Comparison of ENCODE assay signal across 15 cellular contexts in genomic region chr2:120750488-120751210, GRCh38. TPM values are rescaled to one million over a fixed set of nuclear protein-coding genes. Genes with fewer than 3 reads are reported as not detected.
DNase-seq lines count a peak whose midpoint lies in the region; ATAC-seq, FAIRE-seq and TF ChIP-seq lines count a peak whose summit lies in the region.
"Had no signal": no experiment of that assay in that cellular context is flagged by ENCODE, and none has a peak within 500 bp of the region (broad histone marks: within the 10 kb centered on the region; RNA-seq: fewer than 3 reads in every experiment).

No MANE protein-coding gene starts in this region.

- H3K9me3 Mint-ChIP-seq in HFFc6, result no peaks in the 10 kb centered on the region
- H3K9me3 Mint-ChIP-seq: activated naive CD4-positive, alpha-beta T cell treated with anti-CD3 and anti-CD28 coated beads, Interleukin-2, amount 10 ng/mL, durations not matched to agents 7 days and 5 days; natural killer cell had no signal

- H2AK5ac ChIP-seq in H1 (ENCODE audit: low read depth, low read length), result peak overlapping the region; percentile 1; the same call in 1 of the 2 replicates
- H2AK5ac ChIP-seq in trophoblast cell (ENCODE audit: low read length), result no peak overlapping the region

- H3K4me1 Mint-ChIP-seq in HFFc6 (ENCODE audit: low read depth), result peaks cover 80% of the 10 kb centered on the region
- H3K4me1 Mint-ChIP-seq: activated naive CD4-positive, alpha-beta T cell treated with anti-CD3 and anti-CD28 coated beads, Interleukin-2, amount 10 ng/mL, durations not matched to agents 7 days and 5 days; natural killer cell had no signal

- H3K36me3 Mint-ChIP-seq in HFFc6 (ENCODE audit: low read depth), result peaks cover 21% of the 10 kb centered on the region
- H3K36me3 Mint-ChIP-seq: activated naive CD4-positive, alpha-beta T cell treated with anti-CD3 and anti-CD28 coated beads, Interleukin-2, amount 10 ng/mL, durations not matched to agents 7 days and 5 days; natural killer cell had no signal

- no peak for TF ChIP-seq RAD21 in H1 (IDR thresholded peaks at IDR 0.05 in 1 of 2, conservative IDR thresholded peaks at IDR 0.05 in 1 of 2; ENCODE audit: low read depth in 2 of 2, low read length in 2 of 2)

- intact Hi-C loops in A673 (cut with micrococcal nuclease; ENCODE audit: unreplicated experiment), result no loop called here

- H4K8ac ChIP-seq in H1 (ENCODE audit: extremely low read depth, insufficient read depth, low read length) (peak overlapping the region; percentile 0; the same call in 1 of the 2 replicates), trophoblast cell (ENCODE audit: low read depth, low read length) (no peak overlapping the region)

- ATAC-seq in GM21390 (IDR thresholded peaks at IDR 0.05; ENCODE audit: unreplicated experiment), result no peak
- ATAC-seq: left colon had no signal

- H4K20me1 ChIP-seq in H1 (replicated peaks in 1 of 2; ENCODE audit: control insufficient read depth in 1 of 2, insufficient read depth in 2 of 2, low read length in 2 of 2), result peaks cover 8 to 33% of the 10 kb centered on the region in 2 experiments

- no peak overlapping the region for H3K56ac ChIP-seq in H1 (replicated peaks; ENCODE audit: insufficient read length, low read depth, low read length)

- 79% methylated on average over 13 of the region's 13 CpGs; no CpG with 5 or more reads in 1 of the 2 experiments for WGBS in H1 (ENCODE audit: extremely low coverage in 1 of 2, insufficient coverage in 1 of 2, insufficient read length in 1 of 2, insufficient replicate concordance in 2 of 2, low coverage in 1 of 2, low lambda C conversion rate in 2 of 2, missing lambda C conversion rate in 1 of 2), 2 experiments
- WGBS in trophoblast cell (ENCODE audit: extremely low coverage, insufficient coverage, insufficient read length), result no CpG with 5 or more reads among the region's 13 CpGs

- no peak for TF ChIP-seq EP300 in H1 (IDR thresholded peaks at IDR 0.05; ENCODE audit: borderline replicate concordance in 1 of 2, low read depth in 2 of 2, low read length in 2 of 2)

- BruUV-seq in A673 (replicated peaks; lab: Mats Ljungman, UMichigan), result no TSS peak

- no peak overlapping the region for H4K5ac ChIP-seq in H1 (ENCODE audit: insufficient read length, low read depth, low read length)

- H3K4me3 ChIP-seq in A673 (ENCODE audit: low read depth, low read length, poor library complexity, severe bottlenecking) (no peak overlapping the region), H1 (ENCODE audit: extremely low read depth in 1 of 4, insufficient read depth in 2 of 4, low read depth in 3 of 4, low read length in 4 of 4) (no peak overlapping the region), trophoblast cell (ENCODE audit: low read depth, low read length) (no peak overlapping the region)
- H3K4me3 ChIP-seq: right lobe of liver had no signal

- H3K14ac ChIP-seq in H1 (ENCODE audit: insufficient read length) (no peak overlapping the region), trophoblast cell (ENCODE audit: low read length) (no peak overlapping the region)

- peak overlapping the region; percentile 56 for H3K27ac ChIP-seq in A673 (ENCODE audit: low read depth, low read length, poor library complexity, severe bottlenecking)
- H3K27ac ChIP-seq in H1 (ENCODE audit: low read depth, low read length), result no peak overlapping the region; the same call in 1 of the 2 replicates
- H3K27ac ChIP-seq in trophoblast cell (ENCODE audit: low read depth, low read length), result no peak overlapping the region
- H3K27ac ChIP-seq: right lobe of liver had no signal

- H3K79me1 ChIP-seq in H1 (ENCODE audit: low read depth, low read length) (peaks cover 25% of the 10 kb centered on the region), trophoblast cell (ENCODE audit: low read length) (no peaks in the 10 kb centered on the region)

- H2BK12ac ChIP-seq in H1 (ENCODE audit: low read depth, low read length) (no peak overlapping the region), trophoblast cell (ENCODE audit: low read length) (no peak overlapping the region)

- H3K27ac Mint-ChIP-seq in HFFc6, result peak overlapping the region; percentile 69
- H3K27ac Mint-ChIP-seq: activated naive CD4-positive, alpha-beta T cell treated with anti-CD3 and anti-CD28 coated beads, Interleukin-2, amount 10 ng/mL, durations not matched to agents 7 days and 5 days; natural killer cell had no signal

- H3K9ac ChIP-seq in H1 (replicated peaks in 1 of 4; ENCODE audit: extremely low read depth in 1 of 4, low read depth in 3 of 4, low read length in 3 of 4), result no peak overlapping the region; a peak in 1 of 7 replicates
- no peak overlapping the region for H3K9ac ChIP-seq in trophoblast cell (ENCODE audit: low read length)

- H3K4ac ChIP-seq in H1 (replicated peaks; ENCODE audit: insufficient read length, low read depth, low read length) (peak overlapping the region; percentile 9), trophoblast cell (ENCODE audit: low read depth, low read length) (no peak overlapping the region)

- POLR2A ChIA-PET in A673 (lab: Charles Lee; ENCODE audit: low non-redundant PET) (no interaction called here), H1 (lab: Charles Lee; ENCODE audit: partially characterized antibody) (interaction anchor here (0.7 to 2.4 kb wide), 8 partner anchors 10 to 325 kb away, joined by 3 to 15 read pairs (median 4); partner anchors contain the start of gene GLI2)

- H3K36me3 ChIP-seq in A673 (ENCODE audit: insufficient read depth, low read length, poor library complexity, severe bottlenecking), result no peaks in the 10 kb centered on the region
- peaks cover 0 to 5% (median 0%) of the 10 kb centered on the region in 4 experiments; a peak in 1 of 8 replicates for H3K36me3 ChIP-seq in H1 (ENCODE audit: control insufficient read depth in 2 of 4, insufficient read depth in 4 of 4, low read length in 3 of 4)
- H3K36me3 ChIP-seq in trophoblast cell (ENCODE audit: control insufficient read depth in 1 of 2, insufficient read depth in 2 of 2, low read length in 2 of 2), result no peaks in the 10 kb centered on the region
- H3K36me3 ChIP-seq: right lobe of liver had no signal

- no peak for TF ChIP-seq POLR2A in H1 (IDR thresholded peaks at IDR 0.05; ENCODE audit: control extremely low read depth in 1 of 2, low read depth in 2 of 2, low read length in 2 of 2)

- H3K9me3 ChIP-seq in A673 (ENCODE audit: low read depth, low read length, poor library complexity, severe bottlenecking) (no peaks in the 10 kb centered on the region), H1 (ENCODE audit: insufficient read depth in 2 of 2, low read depth in 1 of 2, low read length in 1 of 2) (no peaks in the 10 kb centered on the region), trophoblast cell (ENCODE audit: insufficient read depth, low read depth, low read length) (no peaks in the 10 kb centered on the region)
- H3K9me3 ChIP-seq: right lobe of liver had no signal

- CTCF ChIA-PET in A673 (lab: Charles Lee) (no interaction called here), H1 (lab: Charles Lee; ENCODE audit: partially characterized antibody) (interaction anchor here (0.9 to 2.0 kb wide), 9 partner anchors 8 to 288 kb away, joined by 3 to 8 read pairs (median 3); no protein-coding TSS in a partner anchor)

- peak overlapping the region; percentile 44 for H4K12ac ChIP-seq in trophoblast cell (ENCODE audit: low read depth, low read length)

- no peak overlapping the region for H2AFZ ChIP-seq in H1 (ENCODE audit: low read length)
- H2AFZ ChIP-seq in trophoblast cell (ENCODE audit: insufficient read depth, low read length, poor library complexity), result no peak overlapping the region

- H3K23ac ChIP-seq in H1 (ENCODE audit: insufficient read length), result no peak overlapping the region
- H3K23ac ChIP-seq in trophoblast cell (ENCODE audit: low read length), result no peak overlapping the region

- DNase-seq in A673 (ENCODE audit: low spot score) (no peak), HFFc6 (no peak), H1 (ENCODE audit: low read depth in 1 of 2, low spot score in 2 of 2) (peak in 1 of 2 experiments; percentile 48), trophoblast cell (no peak), NCI-H524 (lab: John Stamatoyannopoulos, UW) (no peak), NOMO-1 treated with DMSO at 0.1 percent for 48 hours (lab: John Stamatoyannopoulos, UW; ENCODE audit: unreplicated experiment) (no peak), inferior parietal cortex (ENCODE audit: extremely low spot score) (no peak)
- DNase-seq: activated naive CD4-positive, alpha-beta T cell treated with anti-CD3 and anti-CD28 coated beads, Interleukin-2, amount 10 ng/mL, durations not matched to agents 7 days and 5 days; central memory CD4-positive, alpha-beta T cell; left colon; natural killer cell; NK-92 treated with Interleukin-12 subunit alpha and Interleukin-12 subunit beta, amount 100 ng/mL, for 24 hours; stimulated activated naive CD4-positive, alpha-beta T cell treated with Interleukin-2 at 50 U/mL for 16 hours had no signal

- H3K23me2 ChIP-seq in H1 (ENCODE audit: low read depth, low read length), result peaks cover 2% of the 10 kb centered on the region

- H3K4me2 ChIP-seq in H1 (ENCODE audit: insufficient read depth in 1 of 2, low read depth in 2 of 2, low read length in 2 of 2), result peak overlapping the region in 1 of 2 experiments; percentile 25; a peak in 2 of 4 replicates
- no peak overlapping the region for H3K4me2 ChIP-seq in trophoblast cell (ENCODE audit: low read length)

- H2BK120ac ChIP-seq in H1 (replicated peaks; ENCODE audit: low read depth, low read length) (no peak overlapping the region), trophoblast cell (ENCODE audit: insufficient read depth, low read length, poor library complexity) (no peak overlapping the region)

- H3K27me3 Mint-ChIP-seq in HFFc6 (ENCODE audit: insufficient read depth), result no peaks in the 10 kb centered on the region; the same call in none of the 2 replicates

- H3K27me3 ChIP-seq in A673 (replicated peaks; ENCODE audit: insufficient read depth, low read depth, low read length, poor library complexity) (no peaks in the 10 kb centered on the region), H1 (replicated peaks in 1 of 4; ENCODE audit: control insufficient read depth in 3 of 4, extremely low read depth in 1 of 4, insufficient read depth in 3 of 4, low read length in 3 of 4) (no peaks in the 10 kb centered on the region), trophoblast cell (ENCODE audit: insufficient read depth, low read length) (no peaks in the 10 kb centered on the region)
- H3K27me3 ChIP-seq: right lobe of liver had no signal

- H3K4me1 ChIP-seq in A673 (ENCODE audit: insufficient read depth, low read length, poor library complexity, severe bottlenecking), result peaks cover 13% of the 10 kb centered on the region
- H3K4me1 ChIP-seq in H1 (replicated peaks in 1 of 4; ENCODE audit: control insufficient read depth in 3 of 4, insufficient read depth in 4 of 4, low read length in 3 of 4), result peaks cover 8 to 19% (median 15%) of the 10 kb centered on the region in 4 experiments
- H3K4me1 ChIP-seq in trophoblast cell (ENCODE audit: control insufficient read depth in 1 of 2, insufficient read depth in 2 of 2, low read length in 2 of 2), result no peaks in the 10 kb centered on the region
- H3K4me1 ChIP-seq: right lobe of liver had no signal

- H2BK5ac ChIP-seq in H1 (ENCODE audit: low read depth, low read length) (no peak overlapping the region; the same call in 1 of the 2 replicates), trophoblast cell (ENCODE audit: low read depth, low read length, poor library complexity) (no peak overlapping the region)

- H3K4me3 Mint-ChIP-seq in HFFc6, result no peak overlapping the region
- H3K4me3 Mint-ChIP-seq: activated naive CD4-positive, alpha-beta T cell treated with anti-CD3 and anti-CD28 coated beads, Interleukin-2, amount 10 ng/mL, durations not matched to agents 7 days and 5 days; natural killer cell had no signal

- no peak for TF ChIP-seq CTCF in A673 (conservative IDR thresholded peaks at IDR 0.05; ENCODE audit: low read depth, low read length)
- TF ChIP-seq CTCF in HFFc6 (IDR thresholded peaks at IDR 0.05), result no peak
- no peak for TF ChIP-seq CTCF in H1 (IDR thresholded peaks at IDR 0.05; ENCODE audit: control extremely low read depth in 1 of 3, insufficient read depth in 1 of 3, low read depth in 1 of 3, low read length in 3 of 3)

- no peak overlapping the region for H2BK20ac ChIP-seq in H1 (ENCODE audit: low read length)

- no peak overlapping the region for H3K18ac ChIP-seq in H1 (ENCODE audit: extremely low read depth, low read length)
- no peak overlapping the region for H3K18ac ChIP-seq in trophoblast cell (ENCODE audit: low read length)

- no peak overlapping the region for H4K91ac ChIP-seq in H1 (replicated peaks; ENCODE audit: insufficient read length, low read length)
- no peak overlapping the region for H4K91ac ChIP-seq in trophoblast cell (ENCODE audit: low read depth, low read length)

- no peak overlapping the region for H2BK15ac ChIP-seq in H1 (ENCODE audit: low read length)

- H3K79me2 ChIP-seq in H1 (ENCODE audit: control insufficient read depth in 1 of 2, insufficient read depth in 2 of 2, low read length in 2 of 2), result peaks cover 2 to 97% of the 10 kb centered on the region in 2 experiments
- no peaks in the 10 kb centered on the region for H3K79me2 ChIP-seq in trophoblast cell (ENCODE audit: control insufficient read depth, insufficient read depth, low read length, poor library complexity)

- FAIRE-seq in H1 (lab: Jason Lieb, UNC), result no peak

RNA-seq across cellular contexts. Expression of gene GLI2, which starts 15.0 kb away (rescaled TPM):
- 8.1 and 10.4 TPM in 2 replicates for total RNA-seq in A673 (2021)
- total RNA-seq in HFFc6 (2021; fragmentation: NEBNext Ultra II Directional; extraction: Animal tissue kit (Norgen Biotek cat#: 25700)), result 10 to 100 TPM; 40.2 to 46.1 (median 41.9) TPM
- total RNA-seq in H1 (2021; fragmentation: NEBNext Ultra II Directional; extraction: Animal tissue kit (Norgen Biotek cat#: 25700)), result 46.9 and 49.8 TPM in 2 replicates
- polyA plus RNA-seq in H1 (2011; rRNA removed), result 18.4 and 28.8 TPM in 2 replicates
- 12.7 TPM for polyA plus RNA-seq in H1 (2011; cell fraction: cytosol; rRNA removed)
- 59.5 TPM for polyA plus RNA-seq in H1 (2011; cell fraction: nucleus; rRNA removed)
- polyA plus RNA-seq in H1 (2012, experiment 1 of 2), result 17.6 to 27.8 TPM (median 24.7 TPM) in 4 replicates
- polyA plus RNA-seq in H1 (2012, experiment 2 of 2), result 9.7 TPM
- polyA plus RNA-seq in H1 (2013, experiment 1 of 2), result 17.1 TPM
- polyA plus RNA-seq in H1 (2013, experiment 2 of 2), result 16.9 TPM
- 17.2 and 19.9 TPM in 2 replicates for polyA minus RNA-seq in H1 (2011; rRNA and poly(A)+ RNA removed)
- polyA minus RNA-seq in H1 (2011; cell fraction: cytosol; rRNA and poly(A)+ RNA removed), result 23.0 TPM
- 42.4 TPM for polyA minus RNA-seq in H1 (2011; cell fraction: nucleus; rRNA and poly(A)+ RNA removed)
- polyA plus RNA-seq in trophoblast cell (2013), result 2.7 and 3.4 TPM in 2 replicates
- total RNA-seq: natural killer cell had no signal
